In genomic region chr15:99324082-99324620, GRCh38 we compare ENCODE assay signal across 8 cellular contexts.
DNase-seq lines count a peak whose midpoint lies in the region; ATAC-seq lines count a peak whose summit lies in the region.

No MANE protein-coding gene starts in this region.

- ATAC-seq in HG02981 (IDR thresholded peaks at IDR 0.05; ENCODE audit: unreplicated experiment) = peak; percentile 60
- ATAC-seq in memory B cell (ENCODE audit: low read depth) = peak; percentile 72

- no peaks in the 10 kb centered on the region for H3K27me3 Mint-ChIP-seq in activated T-cell treated with anti-CD3 and anti-CD28 coated beads, Interleukin-2, amount 50 U/mL, for 24 hours
- H3K27me3 Mint-ChIP-seq in activated naive CD8-positive, alpha-beta T cell treated with anti-CD3 and anti-CD28 coated beads for 36 hours = no peaks in the 10 kb centered on the region
- no peaks in the 10 kb centered on the region for H3K27me3 Mint-ChIP-seq in memory B cell

- no peaks in the 10 kb centered on the region for H3K9me3 Mint-ChIP-seq in activated T-cell treated with anti-CD3 and anti-CD28 coated beads, Interleukin-2, amount 50 U/mL, for 24 hours
- H3K9me3 Mint-ChIP-seq in activated naive CD8-positive, alpha-beta T cell treated with anti-CD3 and anti-CD28 coated beads for 36 hours = no peaks in the 10 kb centered on the region
- peaks cover 1% of the 10 kb centered on the region for H3K9me3 Mint-ChIP-seq in memory B cell

- no peak overlapping the region for H3K4me3 Mint-ChIP-seq in activated T-cell treated with anti-CD3 and anti-CD28 coated beads, Interleukin-2, amount 50 U/mL, for 24 hours
- no peak overlapping the region for H3K4me3 Mint-ChIP-seq in activated naive CD8-positive, alpha-beta T cell treated with anti-CD3 and anti-CD28 coated beads for 36 hours
- H3K4me3 Mint-ChIP-seq in memory B cell = peak overlapping the region; percentile 8

- H3K36me3 Mint-ChIP-seq in activated T-cell treated with anti-CD3 and anti-CD28 coated beads, Interleukin-2, amount 50 U/mL, for 24 hours (ENCODE audit: low read depth) = no peaks in the 10 kb centered on the region
- H3K36me3 Mint-ChIP-seq in activated naive CD8-positive, alpha-beta T cell treated with anti-CD3 and anti-CD28 coated beads for 36 hours = peaks cover 8% of the 10 kb centered on the region
- peaks cover 6% of the 10 kb centered on the region for H3K36me3 Mint-ChIP-seq in memory B cell

- DNase-seq in activated T-cell treated with anti-CD3 and anti-CD28 coated beads, Interleukin-2, amount 50 U/mL, for 24 hours = no peak
- no peak for DNase-seq in activated T-cell treated with anti-CD3 and anti-CD28 coated beads, Interleukin-2, amount 50 U/mL, for 48 hours
- DNase-seq in activated naive CD8-positive, alpha-beta T cell treated with anti-CD3 and anti-CD28 coated beads for 36 hours = peak; percentile 23
- no peak for DNase-seq in memory B cell (ENCODE audit: low spot score in 2 of 2)
- DNase-seq in NCI-H2227 treated with DMSO at 0.1 percent for 48 hours (lab: John Stamatoyannopoulos, UW) = no peak
- DNase-seq in Ammon's horn (ENCODE audit: low spot score) = no peak
- DNase-seq in NCI-H82 treated with DMSO at 0.1 percent for 48 hours (lab: John Stamatoyannopoulos, UW; ENCODE audit: unreplicated experiment) = no peak

- H3K27ac Mint-ChIP-seq in activated T-cell treated with anti-CD3 and anti-CD28 coated beads, Interleukin-2, amount 50 U/mL, for 24 hours = peak overlapping the region; percentile 57
- peak overlapping the region; percentile 69 for H3K27ac Mint-ChIP-seq in activated naive CD8-positive, alpha-beta T cell treated with anti-CD3 and anti-CD28 coated beads for 36 hours
- no peak overlapping the region for H3K27ac Mint-ChIP-seq in memory B cell

- peaks cover 21% of the 10 kb centered on the region for H3K4me1 Mint-ChIP-seq in activated T-cell treated with anti-CD3 and anti-CD28 coated beads, Interleukin-2, amount 50 U/mL, for 24 hours (ENCODE audit: low read depth)
- H3K4me1 Mint-ChIP-seq in activated naive CD8-positive, alpha-beta T cell treated with anti-CD3 and anti-CD28 coated beads for 36 hours = peaks cover 13% of the 10 kb centered on the region
- H3K4me1 Mint-ChIP-seq in memory B cell = peaks cover 20% of the 10 kb centered on the region
